Comparison of ENCODE assay signal across 25 cellular contexts in genomic region chr11:3106736-3107524, GRCh38. TPM values are rescaled to one million over a fixed set of nuclear protein-coding genes. Genes with fewer than 3 reads are reported as not detected.
DNase-seq lines count a peak whose midpoint lies in the region; ATAC-seq and TF ChIP-seq lines count a peak whose summit lies in the region.
"Had no signal": no experiment of that assay in that cellular context is flagged by ENCODE, and none has a peak within 500 bp of the region (broad histone marks: within the 10 kb centered on the region; RNA-seq: fewer than 3 reads in every experiment).

No MANE protein-coding gene starts in this region.

- H3K36me3 ChIP-seq in Caco-2 (ENCODE audit: control insufficient read depth, insufficient read depth, low read length) (no peaks in the 10 kb centered on the region), osteoblast (ENCODE audit: insufficient read depth, low read length) (peaks cover 11% of the 10 kb centered on the region)
- H3K36me3 ChIP-seq: thyroid gland had no signal

- H3K4me3 Mint-ChIP-seq in Caco-2 (ENCODE audit: unreplicated experiment) (no peak overlapping the region), endothelial cell (ENCODE audit: unreplicated experiment) (peak overlapping the region; percentile 23)
- H3K4me3 Mint-ChIP-seq in stimulated activated naive B cell treated with anti-CD40 and anti-IgM and Interleukin-4, amounts not matched to agents 10 μg/mL and 1 μg/mL and 100 μg/mL, for 72 hours, result no peak overlapping the region
- H3K4me3 Mint-ChIP-seq in activated naive CD4-positive, alpha-beta T cell treated with anti-CD3 and anti-CD28 coated beads, Interleukin-2, amount 10 ng/mL, durations not matched to agents 7 days and 5 days, result no peak overlapping the region
- H3K4me3 Mint-ChIP-seq: activated naive CD4-positive, alpha-beta T cell treated with anti-CD3 and anti-CD28 coated beads, Interleukin-2, amount 50 U/mL, for 24 hours; B cell had no signal

- TF ChIP-seq CTCF in Caco-2 (IDR thresholded peaks at IDR 0.05; ENCODE audit: insufficient read depth in 1 of 2, low read depth in 1 of 2, low read length in 1 of 2, severe bottlenecking in 1 of 2, unreplicated experiment in 1 of 2) (no peak), endothelial cell (IDR thresholded peaks at IDR 0.05; ENCODE audit: unreplicated experiment) (no peak), osteoblast (IDR thresholded peaks at IDR 0.05; ENCODE audit: extremely low read depth, low read depth, low read length) (no peak)

- H3K36me3 Mint-ChIP-seq in Caco-2 (ENCODE audit: insufficient read depth, unreplicated experiment), result no peaks in the 10 kb centered on the region
- peaks cover 25% of the 10 kb centered on the region for H3K36me3 Mint-ChIP-seq in endothelial cell (ENCODE audit: low read depth, unreplicated experiment)
- no peaks in the 10 kb centered on the region for H3K36me3 Mint-ChIP-seq in stimulated activated naive B cell treated with anti-CD40 and anti-IgM and Interleukin-4, amounts not matched to agents 10 μg/mL and 1 μg/mL and 100 μg/mL, for 72 hours
- no peaks in the 10 kb centered on the region for H3K36me3 Mint-ChIP-seq in activated naive CD4-positive, alpha-beta T cell treated with anti-CD3 and anti-CD28 coated beads, Interleukin-2, amount 10 ng/mL, durations not matched to agents 7 days and 5 days
- H3K36me3 Mint-ChIP-seq: activated naive CD4-positive, alpha-beta T cell treated with anti-CD3 and anti-CD28 coated beads, Interleukin-2, amount 50 U/mL, for 24 hours had no signal

- no TSS peak for BruUV-seq in Caco-2 (replicated peaks; lab: Mats Ljungman, UMichigan)

- H3K27ac ChIP-seq in osteoblast (ENCODE audit: low read depth, low read length), result no peak overlapping the region
- H3K27ac ChIP-seq: 22Rv1, body of pancreas, hepatocyte, neutrophil, thyroid gland had no signal

- H3K9me3 Mint-ChIP-seq in Caco-2 (ENCODE audit: unreplicated experiment) (peaks cover 12% of the 10 kb centered on the region), endothelial cell (ENCODE audit: unreplicated experiment) (no peaks in the 10 kb centered on the region)
- H3K9me3 Mint-ChIP-seq in stimulated activated naive B cell treated with anti-CD40 and anti-IgM and Interleukin-4, amounts not matched to agents 10 μg/mL and 1 μg/mL and 100 μg/mL, for 72 hours, result no peaks in the 10 kb centered on the region
- H3K9me3 Mint-ChIP-seq in activated naive CD4-positive, alpha-beta T cell treated with anti-CD3 and anti-CD28 coated beads, Interleukin-2, amount 10 ng/mL, durations not matched to agents 7 days and 5 days, result no peaks in the 10 kb centered on the region
- H3K9me3 Mint-ChIP-seq: activated naive CD4-positive, alpha-beta T cell treated with anti-CD3 and anti-CD28 coated beads, Interleukin-2, amount 50 U/mL, for 24 hours had no signal

- H3K4me2 ChIP-seq in osteoblast (ENCODE audit: insufficient read depth, low read length), result no peak overlapping the region
- H3K4me2 ChIP-seq: hepatocyte had no signal

- no peak overlapping the region for H3K4me3 ChIP-seq in Caco-2 (ENCODE audit: low read depth, low read length)
- H3K4me3 ChIP-seq in osteoblast (ENCODE audit: insufficient read depth, low read length), result no peak overlapping the region
- H3K4me3 ChIP-seq: body of pancreas, hepatocyte, thyroid gland had no signal

- H3K27me3 ChIP-seq in Caco-2 (replicated peaks; ENCODE audit: control insufficient read depth, insufficient read depth, low read length), result no peaks in the 10 kb centered on the region
- H3K27me3 ChIP-seq in osteoblast (ENCODE audit: insufficient read depth, low read length), result no peaks in the 10 kb centered on the region
- H3K27me3 ChIP-seq: body of pancreas, hepatocyte, neutrophil, thyroid gland had no signal

- no peak overlapping the region for H2AFZ ChIP-seq in osteoblast (ENCODE audit: low read length)
- H2AFZ ChIP-seq: hepatocyte had no signal

- intact Hi-C loops in Caco-2 (cut with micrococcal nuclease; ENCODE audit: unreplicated experiment), result no loop called here

- CTCF ChIA-PET in Caco-2 (lab: Charles Lee), result no interaction called here
- CTCF ChIA-PET in activated naive CD4-positive, alpha-beta T cell treated with anti-CD3 and anti-CD28 coated beads, Interleukin-2, amount 10 ng/mL, durations not matched to agents 7 days and 5 days (lab: Charles Lee), result no interaction called here

- ATAC-seq in stimulated activated naive B cell treated with anti-CD40 and anti-IgM and Interleukin-4, amounts not matched to agents 10 μg/mL and 1 μg/mL and 100 μg/mL, for 72 hours (replicated peaks), result no peak
- no peak for ATAC-seq in HG03571 (IDR thresholded peaks at IDR 0.05; ENCODE audit: unreplicated experiment)
- ATAC-seq: body of pancreas had no signal

- H3K27ac Mint-ChIP-seq in Caco-2 (ENCODE audit: unreplicated experiment) (peak overlapping the region; percentile 46), endothelial cell (ENCODE audit: unreplicated experiment) (no peak overlapping the region)
- no peak overlapping the region for H3K27ac Mint-ChIP-seq in stimulated activated naive B cell treated with anti-CD40 and anti-IgM and Interleukin-4, amounts not matched to agents 10 μg/mL and 1 μg/mL and 100 μg/mL, for 72 hours
- H3K27ac Mint-ChIP-seq in activated naive CD4-positive, alpha-beta T cell treated with anti-CD3 and anti-CD28 coated beads, Interleukin-2, amount 10 ng/mL, durations not matched to agents 7 days and 5 days, result no peak overlapping the region
- H3K27ac Mint-ChIP-seq: activated naive CD4-positive, alpha-beta T cell treated with anti-CD3 and anti-CD28 coated beads, Interleukin-2, amount 50 U/mL, for 24 hours; B cell had no signal

- H4K20me1 ChIP-seq in osteoblast (ENCODE audit: insufficient read depth, low read length), result no peaks in the 10 kb centered on the region

- DNase-seq in NCI-H345 (lab: John Stamatoyannopoulos, UW) (peak; percentile 26), NCI-H345 treated with DMSO at 0.1 percent for 48 hours (lab: John Stamatoyannopoulos, UW; ENCODE audit: unreplicated experiment) (no peak), Caco-2 (no peak), endothelial cell (ENCODE audit: low spot score) (no peak), osteoblast (ENCODE audit: insufficient read length, low spot score, missing footprints) (peak; percentile 69)
- DNase-seq in stimulated activated naive B cell treated with anti-CD40 and anti-IgM and Interleukin-4, amounts not matched to agents 10 μg/mL and 1 μg/mL and 100 μg/mL, for 72 hours, result no peak
- no peak for DNase-seq in activated naive CD4-positive, alpha-beta T cell treated with anti-CD3 and anti-CD28 coated beads, Interleukin-2, amount 10 ng/mL, durations not matched to agents 7 days and 5 days
- DNase-seq: activated CD4-positive, alpha-beta T cell treated with anti-CD3 and anti-CD28 coated beads, Interleukin-2, amount 50 U/mL, for 4 hours; activated T-cell treated with anti-CD3 and anti-CD28 coated beads, Interleukin-2, amount 50 U/mL, for 48 hours; cortex of kidney; foreskin fibroblast; NCI-H1092 treated with DMSO at 0.1 percent for 48 hours; NCI-H524; retina; SHP77 treated with DMSO at 0.1 percent for 48 hours; stimulated activated CD4-positive, alpha-beta T cell treated with anti-CD3 and anti-CD28 coated beads, Interleukin-15, amount 100 ng/mL, for 24 hours; T-helper 1 cell; thyroid gland had no signal

- H3K4me1 ChIP-seq in Caco-2, result no peaks in the 10 kb centered on the region
- H3K4me1 ChIP-seq in osteoblast (ENCODE audit: insufficient read depth, low read length), result no peaks in the 10 kb centered on the region
- H3K4me1 ChIP-seq: body of pancreas, thyroid gland had no signal

- H3K9me3 ChIP-seq in Caco-2 (no peaks in the 10 kb centered on the region), osteoblast (ENCODE audit: low read depth, low read length) (no peaks in the 10 kb centered on the region)
- H3K9me3 ChIP-seq: body of pancreas, neutrophil, thyroid gland had no signal

- no peaks in the 10 kb centered on the region for H3K79me2 ChIP-seq in osteoblast (ENCODE audit: insufficient read depth, low read length)
- H3K79me2 ChIP-seq: hepatocyte had no signal

- H3K4me1 Mint-ChIP-seq in Caco-2 (ENCODE audit: low read depth, unreplicated experiment), result no peaks in the 10 kb centered on the region
- no peaks in the 10 kb centered on the region for H3K4me1 Mint-ChIP-seq in endothelial cell (ENCODE audit: unreplicated experiment)
- H3K4me1 Mint-ChIP-seq in stimulated activated naive B cell treated with anti-CD40 and anti-IgM and Interleukin-4, amounts not matched to agents 10 μg/mL and 1 μg/mL and 100 μg/mL, for 72 hours, result no peaks in the 10 kb centered on the region
- no peaks in the 10 kb centered on the region for H3K4me1 Mint-ChIP-seq in activated naive CD4-positive, alpha-beta T cell treated with anti-CD3 and anti-CD28 coated beads, Interleukin-2, amount 10 ng/mL, durations not matched to agents 7 days and 5 days
- H3K4me1 Mint-ChIP-seq: activated naive CD4-positive, alpha-beta T cell treated with anti-CD3 and anti-CD28 coated beads, Interleukin-2, amount 50 U/mL, for 24 hours; B cell had no signal

- POLR2A ChIA-PET in Caco-2 (lab: Charles Lee), result no interaction called here

- H3K27me3 Mint-ChIP-seq in Caco-2 (ENCODE audit: insufficient read depth, unreplicated experiment) (peaks cover 3% of the 10 kb centered on the region), endothelial cell (ENCODE audit: unreplicated experiment) (peaks cover 13% of the 10 kb centered on the region)
- H3K27me3 Mint-ChIP-seq in stimulated activated naive B cell treated with anti-CD40 and anti-IgM and Interleukin-4, amounts not matched to agents 10 μg/mL and 1 μg/mL and 100 μg/mL, for 72 hours, result peaks cover 4 to 10% of the 10 kb centered on the region in 2 donors
- H3K27me3 Mint-ChIP-seq in activated naive CD4-positive, alpha-beta T cell treated with anti-CD3 and anti-CD28 coated beads, Interleukin-2, amount 10 ng/mL, durations not matched to agents 7 days and 5 days, result no peaks in the 10 kb centered on the region
- H3K27me3 Mint-ChIP-seq: activated naive CD4-positive, alpha-beta T cell treated with anti-CD3 and anti-CD28 coated beads, Interleukin-2, amount 50 U/mL, for 24 hours had no signal

RNA-seq across cellular contexts. Expression of gene CARS1, which starts 49.7 kb away (rescaled TPM):
- 117 and 121 TPM in 2 replicates for total RNA-seq in Caco-2 (2022)
- total RNA-seq in endothelial cell (ENCODE audit: unreplicated experiment), result 47.6 TPM
- 99.3 and 106 TPM in 2 replicates for total RNA-seq in osteoblast

RNA-seq across cellular contexts. Expression of gene OSBPL5, which starts 58.2 kb away (rescaled TPM):
- 4.9 and 5.5 TPM in 2 replicates for total RNA-seq in Caco-2 (2022)
- 55.2 TPM for total RNA-seq in endothelial cell (ENCODE audit: unreplicated experiment)
- total RNA-seq in osteoblast, result 46.0 and 49.9 TPM in 2 replicates

Comparison
In these comparisons a context has a peak if more than half of its experiments do, and no peak if none do; other contexts are left out.
1. DNase-seq: peak in NCI-H345 (single experiment) and osteoblast (single experiment); none in NCI-H345 treated with DMSO at 0.1 percent for 48 hours (single experiment), Caco-2 (0 of 2), endothelial cell (single experiment), stimulated activated naive B cell treated with anti-CD40 and anti-IgM and Interleukin-4, amounts not matched to agents 10 μg/mL and 1 μg/mL and 100 μg/mL, for 72 hours (single experiment) and activated naive CD4-positive, alpha-beta T cell treated with anti-CD3 and anti-CD28 coated beads, Interleukin-2, amount 10 ng/mL, durations not matched to agents 7 days and 5 days (single experiment).